In the genomic region with DNA sequence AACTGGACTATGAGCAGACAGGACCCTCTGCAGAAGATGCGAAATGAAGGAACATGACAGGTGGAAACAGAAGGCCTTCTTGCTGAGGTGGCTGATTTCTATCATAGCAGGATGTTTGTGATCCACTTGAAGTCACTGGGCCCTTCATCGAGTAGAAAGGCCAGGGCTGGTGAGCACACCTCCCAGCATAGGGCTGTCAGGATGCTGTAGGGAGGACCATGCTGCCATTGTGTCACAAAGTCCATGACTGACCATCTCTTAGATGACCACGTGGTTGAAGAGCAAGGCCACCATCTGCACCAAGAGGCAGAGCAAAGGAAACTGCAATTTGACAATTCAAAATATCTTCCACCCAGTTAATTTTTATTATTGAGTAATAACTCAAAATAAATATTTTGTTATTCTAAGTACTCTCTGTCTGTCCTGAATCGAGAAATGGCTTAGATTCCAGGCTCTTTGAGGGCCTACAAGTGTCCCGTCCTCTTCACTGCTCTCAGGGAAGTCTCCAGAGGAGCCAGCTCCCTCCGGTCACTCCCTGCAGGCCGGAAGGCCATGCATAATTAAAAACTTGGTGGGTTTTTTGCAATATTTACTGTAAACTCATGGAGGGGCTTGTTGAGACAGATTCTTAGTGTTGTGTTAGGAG, we compare ENCODE assay signal across 24 cellular contexts.
DNase-seq lines count a peak whose midpoint lies in the region; ATAC-seq and TF ChIP-seq lines count a peak whose summit lies in the region.
"Had no signal": no experiment of that assay in that cellular context is flagged by ENCODE, and none has a peak within 500 bp of the region (broad histone marks: within the 10 kb centered on the region; RNA-seq: fewer than 3 reads in every experiment).

No MANE protein-coding gene starts in this region.

- peak overlapping the region; percentile 59 to 86 (median 80) for H3K27ac Mint-ChIP-seq in nephron
- H3K27ac Mint-ChIP-seq: B cell, CD14-positive monocyte, T-cell had no signal

- peak; percentile 49 for DNase-seq in DMS153 (lab: John Stamatoyannopoulos, UW)
- peak; percentile 90 for DNase-seq in DMS53 (lab: John Stamatoyannopoulos, UW)
- DNase-seq in NCI-H510A treated with DMSO at 0.1 percent for 48 hours (lab: John Stamatoyannopoulos, UW), result peak; percentile 75
- no peak for DNase-seq in NCI-H1105 treated with DMSO at 0.1 percent for 48 hours (lab: John Stamatoyannopoulos, UW)
- DNase-seq: CD8-positive, alpha-beta memory T cell; DMS 273 treated with DMSO at 0.1 percent for 48 hours; EL; GDM1; KG1; MG63; NCI-H2029; NCI-H345; NCI-H524 treated with DMSO at 0.1 percent for 48 hours; NCI-H82; Right ventricle myocardium superior; RPMI8226; T-cell had no signal

- TF ChIP-seq CTCF in nephron (IDR thresholded peaks at IDR 0.05; ENCODE audit: unreplicated experiment in 3 of 3), result no peak

- peaks cover 40% of the 10 kb centered on the region for H3K4me1 Mint-ChIP-seq in nephron
- H3K4me1 Mint-ChIP-seq: B cell; CD8-positive, alpha-beta memory T cell; T-cell had no signal

- H3K27me3 Mint-ChIP-seq in nephron (ENCODE audit: low read depth), result peaks cover 7% of the 10 kb centered on the region

- ATAC-seq in HG03378 (IDR thresholded peaks at IDR 0.05; ENCODE audit: unreplicated experiment) (no peak), GM21526 (IDR thresholded peaks at IDR 0.05; ENCODE audit: low FRiP score, unreplicated experiment) (no peak)
- ATAC-seq: GM12878, HCT116, T-cell had no signal

- H3K36me3 Mint-ChIP-seq in nephron (ENCODE audit: low read depth), result no peaks in the 10 kb centered on the region
- H3K36me3 Mint-ChIP-seq: CD14-positive monocyte; CD8-positive, alpha-beta memory T cell; T-cell had no signal

- H3K4me3 Mint-ChIP-seq in nephron, result no peak overlapping the region
- H3K4me3 Mint-ChIP-seq: B cell; CD14-positive monocyte; CD8-positive, alpha-beta memory T cell; T-cell had no signal

- H3K9me3 Mint-ChIP-seq in nephron, result peaks cover 6% of the 10 kb centered on the region
- H3K9me3 Mint-ChIP-seq: CD8-positive, alpha-beta memory T cell; T-cell had no signal
